Comparison of ENCODE assay signal across 1 cellular context in the genomic region with DNA sequence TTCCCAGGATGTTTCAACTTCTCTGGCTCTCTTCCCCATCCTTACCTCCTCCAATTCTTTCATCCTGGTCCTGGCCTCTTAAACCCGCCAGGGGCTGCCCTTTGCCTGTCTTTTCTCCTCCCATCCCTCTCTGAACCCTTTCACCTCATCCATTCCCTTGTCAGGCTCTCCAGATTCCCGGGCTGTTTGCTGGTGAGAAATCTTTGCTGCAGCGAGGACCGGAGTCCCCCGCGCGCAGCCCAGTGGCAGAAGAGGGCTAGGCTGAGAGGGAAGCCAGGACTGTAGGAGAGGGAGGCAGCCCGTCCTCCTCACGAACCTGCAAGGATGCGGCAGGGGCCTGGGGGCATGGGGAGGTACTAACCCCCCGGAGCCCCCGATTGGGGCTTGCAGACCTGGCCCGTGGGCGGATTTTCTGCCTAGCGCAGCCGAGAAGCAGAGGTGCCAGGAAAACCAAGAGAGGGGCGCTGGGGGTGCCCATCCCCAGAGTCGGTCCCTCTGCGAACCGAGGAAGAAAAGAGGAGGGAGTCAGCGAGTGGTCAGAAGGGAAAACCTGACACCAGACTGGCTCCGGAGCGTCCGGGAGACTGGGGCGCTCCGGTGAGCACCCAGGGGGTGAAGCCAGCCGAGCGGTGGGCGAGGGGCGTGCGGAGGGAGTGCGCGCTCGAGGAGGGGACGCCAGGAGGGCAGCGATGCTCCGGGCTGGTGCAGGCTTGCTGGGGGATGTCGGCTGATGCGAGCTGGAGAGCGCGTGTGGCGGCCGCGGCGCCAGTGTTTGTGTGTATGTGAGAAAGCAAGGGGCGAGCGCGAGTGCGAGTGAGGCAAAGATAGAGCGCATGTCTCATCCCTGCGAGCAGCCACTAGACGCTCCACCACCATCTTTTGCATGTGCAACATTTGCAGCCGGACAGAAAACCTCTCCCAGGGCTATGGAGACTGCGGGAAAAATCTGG.
TF ChIP-seq lines count a peak whose summit lies in the region.

GRIA4 (plus strand) TSS at position 242 of the 950 bp plus-strand sequence. CDS start 925 bp downstream, outside the sequence.

TF ChIP-seq in HEK293, 187 proteins besides CTCF, POLR2A, EP300 and RAD21 (continued from another document):
- no peak for TF ChIP-seq ZBTB10 (tag by site-specific recombination; IDR thresholded peaks at IDR 0.05)
